In the genomic region with DNA sequence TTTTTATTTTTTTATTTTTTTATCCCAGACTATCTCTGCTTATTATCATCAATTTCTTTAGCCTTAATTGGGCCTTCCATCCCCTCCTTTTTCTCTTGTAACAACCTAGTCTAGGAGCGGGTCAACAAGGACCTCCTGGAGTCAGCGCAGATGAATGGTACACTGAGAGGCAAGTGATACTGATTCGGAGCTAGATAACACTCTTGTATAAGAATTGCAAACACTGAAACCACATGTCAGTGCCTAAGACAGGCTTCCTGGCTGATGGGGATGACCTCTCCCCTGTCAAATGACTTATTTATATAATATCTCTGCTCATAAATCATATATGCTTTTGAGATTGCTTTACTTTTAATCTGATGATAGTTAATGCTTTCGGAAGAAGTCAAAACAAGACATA, we compare ENCODE assay signal across 11 cellular contexts. TPM values are rescaled to one million over a fixed set of nuclear protein-coding genes. Genes with fewer than 3 reads are reported as not detected.
DNase-seq lines count a peak whose midpoint lies in the region; ATAC-seq and TF ChIP-seq lines count a peak whose summit lies in the region.
"Had no signal": no experiment of that assay in that cellular context is flagged by ENCODE, and none has a peak within 500 bp of the region (broad histone marks: within the 10 kb centered on the region; RNA-seq: fewer than 3 reads in every experiment).

No MANE protein-coding gene starts in this region.

- H3K4me3 ChIP-seq in cardiac muscle cell (no peak overlapping the region), right atrium auricular region (no peak overlapping the region), thymus (ENCODE audit: low read length) (no peak overlapping the region)
- H3K4me3 ChIP-seq: gastroesophageal sphincter, neural progenitor cell had no signal

- H3K27me3 ChIP-seq in cardiac muscle cell, result no peaks in the 10 kb centered on the region
- H3K27me3 ChIP-seq in right atrium auricular region, result no peaks in the 10 kb centered on the region
- H3K27me3 ChIP-seq in thymus (ENCODE audit: control insufficient read depth, insufficient read depth), result no peaks in the 10 kb centered on the region
- H3K27me3 ChIP-seq: gastroesophageal sphincter, neural progenitor cell had no signal

- peak overlapping the region; percentile 55 for H3K4me3 Mint-ChIP-seq in T-helper 1 cell treated with Interleukin-12 subunit alpha and Interleukin-12 subunit beta and Interleukin-4 antibody, amounts not matched to agents 30 μg/mL and 1 μg/mL, for 36 hours
- H3K4me3 Mint-ChIP-seq in effector memory CD8-positive, alpha-beta T cell, result peak overlapping the region; percentile 45 to 67
- H3K4me3 Mint-ChIP-seq: neural progenitor cell had no signal

- H3K36me3 ChIP-seq in cardiac muscle cell (no peaks in the 10 kb centered on the region), right atrium auricular region (no peaks in the 10 kb centered on the region), thymus (ENCODE audit: control insufficient read depth, insufficient read depth) (no peaks in the 10 kb centered on the region)
- H3K36me3 ChIP-seq: neural progenitor cell had no signal

- no peak for TF ChIP-seq POLR2A in GM18505 (IDR thresholded peaks at IDR 0.05; ENCODE audit: borderline replicate concordance, extremely low read depth, insufficient read depth, insufficient read length)

- peaks cover 11% of the 10 kb centered on the region for H3K9me3 Mint-ChIP-seq in T-helper 1 cell treated with Interleukin-12 subunit alpha and Interleukin-12 subunit beta and Interleukin-4 antibody, amounts not matched to agents 30 μg/mL and 1 μg/mL, for 36 hours
- H3K9me3 Mint-ChIP-seq in effector memory CD8-positive, alpha-beta T cell, result peaks cover 0 to 7% of the 10 kb centered on the region in 2 donors

- H3K27ac ChIP-seq in cardiac muscle cell (peak overlapping the region; percentile 59), right atrium auricular region (no peak overlapping the region), thymus (ENCODE audit: low read depth) (peak overlapping the region; percentile 80)
- H3K27ac ChIP-seq: gastroesophageal sphincter, neural progenitor cell had no signal

- TF ChIP-seq CTCF in cardiac muscle cell (IDR thresholded peaks at IDR 0.05; ENCODE audit: low read depth, low read length) (no peak), right atrium auricular region (IDR thresholded peaks at IDR 0.05) (no peak)

- WGBS in thymus, result 84% methylated on average over 4 of the region's 4 CpGs

- H3K4me1 Mint-ChIP-seq in T-helper 1 cell treated with Interleukin-12 subunit alpha and Interleukin-12 subunit beta and Interleukin-4 antibody, amounts not matched to agents 30 μg/mL and 1 μg/mL, for 36 hours (ENCODE audit: low read depth), result peaks cover 18% of the 10 kb centered on the region
- H3K4me1 Mint-ChIP-seq in effector memory CD8-positive, alpha-beta T cell (ENCODE audit: low read depth in 2 of 2), result peaks cover 9 to 41% of the 10 kb centered on the region in 2 donors

- DNase-seq in cardiac muscle cell (ENCODE audit: low read depth in 1 of 2, low spot score in 1 of 2), result no peak
- DNase-seq in right atrium auricular region (ENCODE audit: low spot score), result no peak
- peak in 2 of 3 experiments; percentile 2 to 20 for DNase-seq in effector memory CD8-positive, alpha-beta T cell
- no peak for DNase-seq in activated effector memory CD4-positive, alpha-beta T cell treated with anti-CD3 and anti-CD28 coated beads, Interleukin-2, amount 50 U/mL, for 16 hours
- DNase-seq: NCI-H2171 had no signal

- peak; percentile 52 for ATAC-seq in effector memory CD8-positive, alpha-beta T cell (replicated peaks)
- ATAC-seq in HG02970 (IDR thresholded peaks at IDR 0.05; ENCODE audit: low FRiP score, unreplicated experiment) (no peak), GM18505 (IDR thresholded peaks at IDR 0.05; ENCODE audit: unreplicated experiment) (no peak)

- peak overlapping the region; percentile 75 for H3K27ac Mint-ChIP-seq in T-helper 1 cell treated with Interleukin-12 subunit alpha and Interleukin-12 subunit beta and Interleukin-4 antibody, amounts not matched to agents 30 μg/mL and 1 μg/mL, for 36 hours
- peak overlapping the region; percentile 92 to 98 for H3K27ac Mint-ChIP-seq in effector memory CD8-positive, alpha-beta T cell
- H3K27ac Mint-ChIP-seq: neural progenitor cell had no signal

- H3K4me1 ChIP-seq in cardiac muscle cell (ENCODE audit: low read depth) (peaks cover 15% of the 10 kb centered on the region), right atrium auricular region (peaks cover 0 to 11% of the 10 kb centered on the region in 2 donors), thymus (ENCODE audit: control insufficient read depth, insufficient read depth, low read length) (peaks cover 2% of the 10 kb centered on the region)
- H3K4me1 ChIP-seq: neural progenitor cell had no signal

- H3K36me3 Mint-ChIP-seq in T-helper 1 cell treated with Interleukin-12 subunit alpha and Interleukin-12 subunit beta and Interleukin-4 antibody, amounts not matched to agents 30 μg/mL and 1 μg/mL, for 36 hours (ENCODE audit: low read depth), result peaks cover 32% of the 10 kb centered on the region
- H3K36me3 Mint-ChIP-seq in effector memory CD8-positive, alpha-beta T cell (ENCODE audit: insufficient read depth), result peaks cover 2% of the 10 kb centered on the region

- H3K9me3 ChIP-seq in cardiac muscle cell (ENCODE audit: low read depth), result no peaks in the 10 kb centered on the region
- no peaks in the 10 kb centered on the region for H3K9me3 ChIP-seq in right atrium auricular region
- H3K9me3 ChIP-seq in thymus (ENCODE audit: control insufficient read depth), result no peaks in the 10 kb centered on the region
- H3K9me3 ChIP-seq: gastroesophageal sphincter had no signal

- H3K27me3 Mint-ChIP-seq in T-helper 1 cell treated with Interleukin-12 subunit alpha and Interleukin-12 subunit beta and Interleukin-4 antibody, amounts not matched to agents 30 μg/mL and 1 μg/mL, for 36 hours (ENCODE audit: low read depth), result no peaks in the 10 kb centered on the region
- H3K27me3 Mint-ChIP-seq in effector memory CD8-positive, alpha-beta T cell, result no peaks in the 10 kb centered on the region

RNA-seq across cellular contexts. Expression of a gene that starts 22.7 kb away (rescaled TPM):
- total RNA-seq in cardiac muscle cell, result 15.2 and 20.1 TPM in 2 replicates
- 21.2 and 32.2 TPM in 2 replicates for polyA plus RNA-seq in cardiac muscle cell
- 10 to 100 TPM; 12.5 to 16.7 TPM for total RNA-seq in right atrium auricular region
- polyA plus RNA-seq in thymus, result 23.1 TPM

Comparison
In these comparisons a context has a peak if more than half of its experiments do, and no peak if none do; other contexts are left out.
1. H3K27ac ChIP-seq: peak in cardiac muscle cell (single experiment) and thymus (single experiment); none in right atrium auricular region (0 of 2).
2. DNase-seq: peak in effector memory CD8-positive, alpha-beta T cell (2 of 3); none in cardiac muscle cell (0 of 2), right atrium auricular region (single experiment) and activated effector memory CD4-positive, alpha-beta T cell treated with anti-CD3 and anti-CD28 coated beads, Interleukin-2, amount 50 U/mL, for 16 hours (single experiment).